In genomic region chr16:10297341-10298006, GRCh38 we compare ENCODE assay signal across 8 cellular contexts.
DNase-seq lines count a peak whose midpoint lies in the region; ATAC-seq lines count a peak whose summit lies in the region.

No MANE protein-coding gene starts in this region.

- H3K27ac Mint-ChIP-seq in activated naive CD4-positive, alpha-beta T cell treated with anti-CD3 and anti-CD28 coated beads for 36 hours, result no peak overlapping the region

- peaks cover 2% of the 10 kb centered on the region for H3K27me3 Mint-ChIP-seq in activated naive CD4-positive, alpha-beta T cell treated with anti-CD3 and anti-CD28 coated beads for 36 hours (ENCODE audit: low read depth)

- DNase-seq in Ammon's horn (ENCODE audit: low spot score) (peak; percentile 72), SIG-M5 treated with dmso at 0.1 percent for 504 hours (lab: John Stamatoyannopoulos, UW; ENCODE audit: unreplicated experiment) (peak; percentile 94), posterior vena cava (ENCODE audit: low spot score) (no peak), cortex of kidney (lab: John Stamatoyannopoulos, UW) (no peak)
- DNase-seq in activated naive CD4-positive, alpha-beta T cell treated with anti-CD3 and anti-CD28 coated beads for 36 hours, result no peak
- no peak for DNase-seq in activated CD4-positive, alpha-beta T cell treated with anti-CD3 and anti-CD28 coated beads, Interleukin-2, amount 50 U/mL, for 48 hours

- peaks cover 10% of the 10 kb centered on the region for H3K9me3 Mint-ChIP-seq in activated naive CD4-positive, alpha-beta T cell treated with anti-CD3 and anti-CD28 coated beads for 36 hours

- H3K4me1 Mint-ChIP-seq in activated naive CD4-positive, alpha-beta T cell treated with anti-CD3 and anti-CD28 coated beads for 36 hours (ENCODE audit: low read depth), result no peaks in the 10 kb centered on the region

- ATAC-seq in GM19351 (IDR thresholded peaks at IDR 0.05; ENCODE audit: unreplicated experiment), result peak; percentile 98
- ATAC-seq in HG03066 (IDR thresholded peaks at IDR 0.05; ENCODE audit: low read depth, unreplicated experiment), result peak; percentile 98

- no peak overlapping the region for H3K4me3 Mint-ChIP-seq in activated naive CD4-positive, alpha-beta T cell treated with anti-CD3 and anti-CD28 coated beads for 36 hours

- no peaks in the 10 kb centered on the region for H3K36me3 Mint-ChIP-seq in activated naive CD4-positive, alpha-beta T cell treated with anti-CD3 and anti-CD28 coated beads for 36 hours (ENCODE audit: low read depth)

- intact Hi-C loops in activated naive CD4-positive, alpha-beta T cell treated with anti-CD3 and anti-CD28 coated beads for 36 hours (cut with micrococcal nuclease), result no loop called here
- intact Hi-C loops in posterior vena cava (cut with DNase I), result no loop called here

- CTCF ChIA-PET in activated naive CD4-positive, alpha-beta T cell treated with anti-CD3 and anti-CD28 coated beads for 36 hours (lab: Charles Lee), result no interaction called here

Comparison
In these comparisons a context has a peak if more than half of its experiments do, and no peak if none do; other contexts are left out.
1. DNase-seq: peak in Ammon's horn (single experiment) and SIG-M5 treated with dmso at 0.1 percent for 504 hours (single experiment); none in activated naive CD4-positive, alpha-beta T cell treated with anti-CD3 and anti-CD28 coated beads for 36 hours (single experiment), activated CD4-positive, alpha-beta T cell treated with anti-CD3 and anti-CD28 coated beads, Interleukin-2, amount 50 U/mL, for 48 hours (0 of 2), posterior vena cava (single experiment) and cortex of kidney (single experiment).